Comparison of ENCODE assay signal across 1 cellular context in genomic region chr22:41831828-41832552, GRCh38.
TF ChIP-seq lines count a peak whose summit lies in the region.

No MANE protein-coding gene starts in this region.

TF ChIP-seq in HEK293, 187 proteins besides CTCF, POLR2A, EP300 and RAD21 (continued from another document):
- TF ChIP-seq, protein P1, sequence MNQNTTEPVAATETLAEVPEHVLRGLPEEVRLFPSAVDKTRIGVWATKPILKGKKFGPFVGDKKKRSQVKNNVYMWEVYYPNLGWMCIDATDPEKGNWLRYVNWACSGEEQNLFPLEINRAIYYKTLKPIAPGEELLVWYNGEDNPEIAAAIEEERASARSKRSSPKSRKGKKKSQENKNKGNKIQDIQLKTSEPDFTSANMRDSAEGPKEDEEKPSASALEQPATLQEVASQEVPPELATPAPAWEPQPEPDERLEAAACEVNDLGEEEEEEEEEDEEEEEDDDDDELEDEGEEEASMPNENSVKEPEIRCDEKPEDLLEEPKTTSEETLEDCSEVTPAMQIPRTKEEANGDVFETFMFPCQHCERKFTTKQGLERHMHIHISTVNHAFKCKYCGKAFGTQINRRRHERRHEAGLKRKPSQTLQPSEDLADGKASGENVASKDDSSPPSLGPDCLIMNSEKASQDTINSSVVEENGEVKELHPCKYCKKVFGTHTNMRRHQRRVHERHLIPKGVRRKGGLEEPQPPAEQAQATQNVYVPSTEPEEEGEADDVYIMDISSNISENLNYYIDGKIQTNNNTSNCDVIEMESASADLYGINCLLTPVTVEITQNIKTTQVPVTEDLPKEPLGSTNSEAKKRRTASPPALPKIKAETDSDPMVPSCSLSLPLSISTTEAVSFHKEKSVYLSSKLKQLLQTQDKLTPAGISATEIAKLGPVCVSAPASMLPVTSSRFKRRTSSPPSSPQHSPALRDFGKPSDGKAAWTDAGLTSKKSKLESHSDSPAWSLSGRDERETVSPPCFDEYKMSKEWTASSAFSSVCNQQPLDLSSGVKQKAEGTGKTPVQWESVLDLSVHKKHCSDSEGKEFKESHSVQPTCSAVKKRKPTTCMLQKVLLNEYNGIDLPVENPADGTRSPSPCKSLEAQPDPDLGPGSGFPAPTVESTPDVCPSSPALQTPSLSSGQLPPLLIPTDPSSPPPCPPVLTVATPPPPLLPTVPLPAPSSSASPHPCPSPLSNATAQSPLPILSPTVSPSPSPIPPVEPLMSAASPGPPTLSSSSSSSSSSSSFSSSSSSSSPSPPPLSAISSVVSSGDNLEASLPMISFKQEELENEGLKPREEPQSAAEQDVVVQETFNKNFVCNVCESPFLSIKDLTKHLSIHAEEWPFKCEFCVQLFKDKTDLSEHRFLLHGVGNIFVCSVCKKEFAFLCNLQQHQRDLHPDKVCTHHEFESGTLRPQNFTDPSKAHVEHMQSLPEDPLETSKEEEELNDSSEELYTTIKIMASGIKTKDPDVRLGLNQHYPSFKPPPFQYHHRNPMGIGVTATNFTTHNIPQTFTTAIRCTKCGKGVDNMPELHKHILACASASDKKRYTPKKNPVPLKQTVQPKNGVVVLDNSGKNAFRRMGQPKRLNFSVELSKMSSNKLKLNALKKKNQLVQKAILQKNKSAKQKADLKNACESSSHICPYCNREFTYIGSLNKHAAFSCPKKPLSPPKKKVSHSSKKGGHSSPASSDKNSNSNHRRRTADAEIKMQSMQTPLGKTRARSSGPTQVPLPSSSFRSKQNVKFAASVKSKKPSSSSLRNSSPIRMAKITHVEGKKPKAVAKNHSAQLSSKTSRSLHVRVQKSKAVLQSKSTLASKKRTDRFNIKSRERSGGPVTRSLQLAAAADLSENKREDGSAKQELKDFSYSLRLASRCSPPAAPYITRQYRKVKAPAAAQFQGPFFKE (tag by site-specific recombination; IDR thresholded peaks at IDR 0.05; ENCODE audit: borderline replicate concordance) = no peak
- TF ChIP-seq ZNF48 (tag by site-specific recombination; IDR thresholded peaks at IDR 0.05) (no peak), PRDM6 (tag by site-specific recombination; IDR thresholded peaks at IDR 0.05) (no peak), ZNF785 (tag by site-specific recombination; IDR thresholded peaks at IDR 0.05) (no peak), ZNF394 (tag by site-specific recombination; IDR thresholded peaks at IDR 0.05; ENCODE audit: borderline replicate concordance) (no peak), ZNF639 (tag by site-specific recombination; IDR thresholded peaks at IDR 0.05) (no peak; the same call in 1 of the 2 replicates), ZNF624 (tag by site-specific recombination; IDR thresholded peaks at IDR 0.05) (no peak), ZNF140 (tag by site-specific recombination; IDR thresholded peaks at IDR 0.05) (no peak), ZNF488 (tag by site-specific recombination; IDR thresholded peaks at IDR 0.05) (no peak), ZNF701 (tag by site-specific recombination; IDR thresholded peaks at IDR 0.05) (no peak), ZNF830 (tag by site-specific recombination; IDR thresholded peaks at IDR 0.05; ENCODE audit: low read depth) (no peak), ZNF114 (tag by site-specific recombination; IDR thresholded peaks at IDR 0.05) (no peak), BCL11A (tag by site-specific recombination; IDR thresholded peaks at IDR 0.05; ENCODE audit: low read depth) (no peak), TRIM28 (IDR thresholded peaks at IDR 0.05; ENCODE audit: borderline replicate concordance, low read length) (no peak; the same call in 1 of the 2 replicates), ZNF626 (tag by site-specific recombination; IDR thresholded peaks at IDR 0.05) (no peak), ZNF677 (tag by site-specific recombination; IDR thresholded peaks at IDR 0.05) (no peak), ZNF600 (tag by site-specific recombination; IDR thresholded peaks at IDR 0.05) (0 out of 2 replicates have a peak, but pooled peaks have one; percentile 78), ZNF777 (tag by site-specific recombination; IDR thresholded peaks at IDR 0.05; ENCODE audit: borderline replicate concordance) (no peak), ZNF664 (tag by site-specific recombination; IDR thresholded peaks at IDR 0.05) (peak; percentile 41; the same call in 1 of the 2 replicates), ZSCAN16 (tag by site-specific recombination; IDR thresholded peaks at IDR 0.05) (no peak), OSR2 (tag by site-specific recombination; IDR thresholded peaks at IDR 0.05) (no peak), ZBTB11 (tag by site-specific recombination; conservative IDR thresholded peaks at IDR 0.05; ENCODE audit: low read depth) (no peak; the same call in 1 of the 2 replicates), ZNF76 (tag by site-specific recombination; IDR thresholded peaks at IDR 0.05; ENCODE audit: borderline replicate concordance, low read depth) (no peak), GFI1B (tag by site-specific recombination; IDR thresholded peaks at IDR 0.05) (no peak), ZSCAN5A (tag by site-specific recombination; IDR thresholded peaks at IDR 0.05) (no peak), ZNF416 (tag by site-specific recombination; IDR thresholded peaks at IDR 0.05) (no peak), ZNF324 (tag by site-specific recombination; IDR thresholded peaks at IDR 0.05) (peak; percentile 38; the same call in 1 of the 2 replicates), ZBTB20 (tag by site-specific recombination; IDR thresholded peaks at IDR 0.05) (peak; percentile 99), ZNF211 (tag by site-specific recombination; IDR thresholded peaks at IDR 0.05; ENCODE audit: low read depth) (no peak)
- TF ChIP-seq, protein P2, sequence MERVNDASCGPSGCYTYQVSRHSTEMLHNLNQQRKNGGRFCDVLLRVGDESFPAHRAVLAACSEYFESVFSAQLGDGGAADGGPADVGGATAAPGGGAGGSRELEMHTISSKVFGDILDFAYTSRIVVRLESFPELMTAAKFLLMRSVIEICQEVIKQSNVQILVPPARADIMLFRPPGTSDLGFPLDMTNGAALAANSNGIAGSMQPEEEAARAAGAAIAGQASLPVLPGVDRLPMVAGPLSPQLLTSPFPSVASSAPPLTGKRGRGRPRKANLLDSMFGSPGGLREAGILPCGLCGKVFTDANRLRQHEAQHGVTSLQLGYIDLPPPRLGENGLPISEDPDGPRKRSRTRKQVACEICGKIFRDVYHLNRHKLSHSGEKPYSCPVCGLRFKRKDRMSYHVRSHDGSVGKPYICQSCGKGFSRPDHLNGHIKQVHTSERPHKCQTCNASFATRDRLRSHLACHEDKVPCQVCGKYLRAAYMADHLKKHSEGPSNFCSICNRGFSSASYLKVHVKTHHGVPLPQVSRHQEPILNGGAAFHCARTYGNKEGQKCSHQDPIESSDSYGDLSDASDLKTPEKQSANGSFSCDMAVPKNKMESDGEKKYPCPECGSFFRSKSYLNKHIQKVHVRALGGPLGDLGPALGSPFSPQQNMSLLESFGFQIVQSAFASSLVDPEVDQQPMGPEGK (tag by site-specific recombination; IDR thresholded peaks at IDR 0.05) = no peak
- TF ChIP-seq, protein P3, sequence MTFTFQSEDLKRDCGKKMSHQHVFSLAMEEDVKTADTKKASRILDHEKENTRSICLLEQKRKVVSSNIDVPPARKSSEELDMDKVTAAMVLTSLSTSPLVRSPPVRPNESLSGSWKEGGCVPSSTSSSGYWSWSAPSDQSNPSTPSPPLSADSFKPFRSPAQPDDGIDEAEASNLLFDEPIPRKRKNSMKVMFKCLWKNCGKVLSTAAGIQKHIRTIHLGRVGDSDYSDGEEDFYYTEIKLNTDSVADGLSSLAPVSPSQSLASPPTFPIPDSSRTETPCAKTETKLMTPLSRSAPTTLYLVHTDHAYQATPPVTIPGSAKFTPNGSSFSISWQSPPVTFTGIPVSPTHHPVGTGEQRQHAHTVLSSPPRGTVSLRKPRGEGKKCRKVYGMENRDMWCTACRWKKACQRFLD (tag by site-specific recombination; IDR thresholded peaks at IDR 0.05) = no peak
- TF ChIP-seq, protein P4, sequence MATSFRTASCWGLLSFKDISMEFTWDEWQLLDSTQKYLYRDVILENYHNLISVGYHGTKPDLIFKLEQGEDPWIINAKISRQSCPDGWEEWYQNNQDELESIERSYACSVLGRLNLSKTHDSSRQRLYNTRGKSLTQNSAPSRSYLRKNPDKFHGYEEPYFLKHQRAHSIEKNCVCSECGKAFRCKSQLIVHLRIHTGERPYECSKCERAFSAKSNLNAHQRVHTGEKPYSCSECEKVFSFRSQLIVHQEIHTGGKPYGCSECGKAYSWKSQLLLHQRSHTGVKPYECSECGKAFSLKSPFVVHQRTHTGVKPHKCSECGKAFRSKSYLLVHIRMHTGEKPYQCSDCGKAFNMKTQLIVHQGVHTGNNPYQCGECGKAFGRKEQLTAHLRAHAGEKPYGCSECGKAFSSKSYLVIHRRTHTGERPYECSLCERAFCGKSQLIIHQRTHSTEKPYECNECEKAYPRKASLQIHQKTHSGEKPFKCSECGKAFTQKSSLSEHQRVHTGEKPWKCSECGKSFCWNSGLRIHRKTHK (tag by site-specific recombination; IDR thresholded peaks at IDR 0.05) = no peak
